Comparison of ENCODE assay signal across 20 cellular contexts in genomic region chr21:42733874-42734273, GRCh38.
DNase-seq lines count a peak whose midpoint lies in the region; TF ChIP-seq lines count a peak whose summit lies in the region.
"Had no signal": no experiment of that assay in that cellular context is flagged by ENCODE, and none has a peak within 500 bp of the region (broad histone marks: within the 10 kb centered on the region; RNA-seq: fewer than 3 reads in every experiment).

No MANE protein-coding gene starts in this region.

- BruUV-seq in A673 (replicated peaks; lab: Mats Ljungman, UMichigan): no TSS peak

- H3K79me2 ChIP-seq in MM.1S (ENCODE audit: low read length): no peaks in the 10 kb centered on the region

- peak overlapping the region; percentile 95 for H3K27ac Mint-ChIP-seq in activated CD4-positive, alpha-beta memory T cell treated with anti-CD3 and anti-CD28 coated beads, Interleukin-2, amount 10 ng/mL, durations not matched to agents 7 days and 5 days
- H3K27ac Mint-ChIP-seq in activated CD4-positive, alpha-beta memory T cell treated with anti-CD3 and anti-CD28 coated beads for 36 hours: no peak overlapping the region
- no peak overlapping the region for H3K27ac Mint-ChIP-seq in endothelial cell (ENCODE audit: unreplicated experiment)
- H3K27ac Mint-ChIP-seq: activated naive CD4-positive, alpha-beta T cell treated with anti-CD3 and anti-CD28 coated beads for 36 hours; HFFc6 had no signal

- H3K27me3 ChIP-seq in MM.1S (replicated peaks; ENCODE audit: insufficient read depth, low read length) (peaks cover 96% of the 10 kb centered on the region), sigmoid colon (no peaks in the 10 kb centered on the region), A673 (replicated peaks; ENCODE audit: insufficient read depth, low read depth, low read length, poor library complexity) (no peaks in the 10 kb centered on the region)
- H3K27me3 ChIP-seq: heart left ventricle, stomach had no signal

- H3K4me1 Mint-ChIP-seq in activated CD4-positive, alpha-beta memory T cell treated with anti-CD3 and anti-CD28 coated beads, Interleukin-2, amount 10 ng/mL, durations not matched to agents 7 days and 5 days: peaks cover 62% of the 10 kb centered on the region
- H3K4me1 Mint-ChIP-seq in activated CD4-positive, alpha-beta memory T cell treated with anti-CD3 and anti-CD28 coated beads for 36 hours (ENCODE audit: low read depth): peaks cover 22% of the 10 kb centered on the region
- H3K4me1 Mint-ChIP-seq in endothelial cell (ENCODE audit: unreplicated experiment): peaks cover 12% of the 10 kb centered on the region

- H3K4me1 ChIP-seq in MM.1S (ENCODE audit: low read length): peaks cover 16% of the 10 kb centered on the region
- H3K4me1 ChIP-seq in sigmoid colon: peaks cover 0 to 49% (median 27%) of the 10 kb centered on the region in 4 donors
- no peaks in the 10 kb centered on the region for H3K4me1 ChIP-seq in A673 (ENCODE audit: insufficient read depth, low read length, poor library complexity, severe bottlenecking)

- intact Hi-C loops in activated CD4-positive, alpha-beta memory T cell treated with anti-CD3 and anti-CD28 coated beads for 36 hours (cut with micrococcal nuclease): no loop called here
- intact Hi-C loops in sigmoid colon (cut with DNase I): loop anchor here (5.0 kb wide), 1 partner anchor 67 kb away; no protein-coding TSS in a partner anchor
- intact Hi-C loops in A673 (cut with micrococcal nuclease; ENCODE audit: unreplicated experiment): no loop called here

- TF ChIP-seq POLR2A in sigmoid colon (IDR thresholded peaks at IDR 0.05): no peak

- H2AFZ ChIP-seq in MM.1S (ENCODE audit: low read length): no peak overlapping the region

- WGBS in sigmoid colon, 2 donors: 82 to 88% methylated on average over 7 of the region's 7 CpGs

- no peak overlapping the region for H3K4me3 ChIP-seq in MM.1S (ENCODE audit: low read length)
- no peak overlapping the region for H3K4me3 ChIP-seq in sigmoid colon
- no peak overlapping the region for H3K4me3 ChIP-seq in A673 (ENCODE audit: low read depth, low read length, poor library complexity, severe bottlenecking)
- H3K4me3 ChIP-seq: heart left ventricle, lung, MG63, SK-N-MC, skin epidermis, stomach had no signal

- POLR2A ChIA-PET in activated CD4-positive, alpha-beta memory T cell treated with anti-CD3 and anti-CD28 coated beads, Interleukin-2, amount 10 ng/mL, durations not matched to agents 7 days and 5 days (lab: Charles Lee): interaction anchor here (1.0 to 1.6 kb wide), 2 partner anchors 10 to 13 kb away, joined by 3 to 13 read pairs; no protein-coding TSS in a partner anchor
- POLR2A ChIA-PET in activated CD4-positive, alpha-beta memory T cell treated with anti-CD3 and anti-CD28 coated beads for 36 hours (lab: Charles Lee): no interaction called here
- POLR2A ChIA-PET in HEK293T (lab: Yijun Ruan, JAX): no interaction called here
- POLR2A ChIA-PET in A673 (lab: Charles Lee; ENCODE audit: low non-redundant PET): no interaction called here

- peaks cover 6% of the 10 kb centered on the region for H3K9me3 Mint-ChIP-seq in activated CD4-positive, alpha-beta memory T cell treated with anti-CD3 and anti-CD28 coated beads, Interleukin-2, amount 10 ng/mL, durations not matched to agents 7 days and 5 days
- H3K9me3 Mint-ChIP-seq in activated CD4-positive, alpha-beta memory T cell treated with anti-CD3 and anti-CD28 coated beads for 36 hours: peaks cover 6% of the 10 kb centered on the region
- no peaks in the 10 kb centered on the region for H3K9me3 Mint-ChIP-seq in endothelial cell (ENCODE audit: unreplicated experiment)
- H3K9me3 Mint-ChIP-seq: activated naive CD4-positive, alpha-beta T cell treated with anti-CD3 and anti-CD28 coated beads for 36 hours had no signal

- no peak for TF ChIP-seq EP300 in sigmoid colon (IDR thresholded peaks at IDR 0.05)

- CTCF ChIA-PET in activated CD4-positive, alpha-beta memory T cell treated with anti-CD3 and anti-CD28 coated beads, Interleukin-2, amount 10 ng/mL, durations not matched to agents 7 days and 5 days (lab: Charles Lee): interaction anchor here (0.6 kb wide), 1 partner anchor 140 kb away, joined by 3 read pairs; no protein-coding TSS in a partner anchor
- CTCF ChIA-PET in activated CD4-positive, alpha-beta memory T cell treated with anti-CD3 and anti-CD28 coated beads for 36 hours (lab: Charles Lee): no interaction called here
- CTCF ChIA-PET in HEK293T (lab: Yijun Ruan, JAX) (no interaction called here), A673 (lab: Charles Lee) (no interaction called here)

- H3K9me3 ChIP-seq in MM.1S (replicated peaks; ENCODE audit: insufficient read depth, low read length) (no peaks in the 10 kb centered on the region), sigmoid colon (no peaks in the 10 kb centered on the region), A673 (ENCODE audit: low read depth, low read length, poor library complexity, severe bottlenecking) (no peaks in the 10 kb centered on the region)
- H3K9me3 ChIP-seq: stomach had no signal

- 0 out of 2 replicates have a peak overlapping the region, but pooled peaks have one; percentile 37 for H3K4me2 ChIP-seq in MM.1S (ENCODE audit: low read depth, low read length)

- peaks cover 34% of the 10 kb centered on the region for H3K36me3 Mint-ChIP-seq in activated CD4-positive, alpha-beta memory T cell treated with anti-CD3 and anti-CD28 coated beads, Interleukin-2, amount 10 ng/mL, durations not matched to agents 7 days and 5 days (ENCODE audit: low read depth)
- no peaks in the 10 kb centered on the region for H3K36me3 Mint-ChIP-seq in activated CD4-positive, alpha-beta memory T cell treated with anti-CD3 and anti-CD28 coated beads for 36 hours
- H3K36me3 Mint-ChIP-seq in endothelial cell (ENCODE audit: low read depth, unreplicated experiment): peaks cover 43% of the 10 kb centered on the region

- no peaks in the 10 kb centered on the region for H4K20me1 ChIP-seq in MM.1S (ENCODE audit: insufficient read depth, low read length)

- peaks cover 8% of the 10 kb centered on the region for H3K27me3 Mint-ChIP-seq in activated CD4-positive, alpha-beta memory T cell treated with anti-CD3 and anti-CD28 coated beads, Interleukin-2, amount 10 ng/mL, durations not matched to agents 7 days and 5 days
- no peaks in the 10 kb centered on the region for H3K27me3 Mint-ChIP-seq in activated CD4-positive, alpha-beta memory T cell treated with anti-CD3 and anti-CD28 coated beads for 36 hours
- peaks cover 10% of the 10 kb centered on the region for H3K27me3 Mint-ChIP-seq in endothelial cell (ENCODE audit: unreplicated experiment)

- H3F3A ChIP-seq in MM.1S (ENCODE audit: insufficient read depth, low read length): no peaks in the 10 kb centered on the region

- no peak overlapping the region for H3K9ac ChIP-seq in MM.1S (ENCODE audit: low read length)

- no peaks in the 10 kb centered on the region for H3K9me2 ChIP-seq in MM.1S (replicated peaks; ENCODE audit: insufficient read depth, low read length)

- no peaks in the 10 kb centered on the region for H3K36me3 ChIP-seq in MM.1S (replicated peaks; ENCODE audit: insufficient read depth, low read length)
- H3K36me3 ChIP-seq in sigmoid colon: peaks cover 8 to 49% (median 28%) of the 10 kb centered on the region in 4 donors
- H3K36me3 ChIP-seq in A673 (ENCODE audit: insufficient read depth, low read length, poor library complexity, severe bottlenecking): no peaks in the 10 kb centered on the region
- H3K36me3 ChIP-seq: MG63 had no signal

- no peak for TF ChIP-seq CTCF in MM.1S (IDR thresholded peaks at IDR 0.05; ENCODE audit: low read length)
- TF ChIP-seq CTCF in endothelial cell (IDR thresholded peaks at IDR 0.05; ENCODE audit: unreplicated experiment): no peak
- TF ChIP-seq CTCF in sigmoid colon (IDR thresholded peaks at IDR 0.05): no peak
- no peak for TF ChIP-seq CTCF in A673 (conservative IDR thresholded peaks at IDR 0.05; ENCODE audit: low read depth, low read length)

- DNase-seq in activated CD4-positive, alpha-beta memory T cell treated with anti-CD3 and anti-CD28 coated beads, Interleukin-2, amount 10 ng/mL, durations not matched to agents 7 days and 5 days: no peak
- no peak for DNase-seq in activated CD4-positive, alpha-beta memory T cell treated with anti-CD3 and anti-CD28 coated beads for 36 hours
- no peak for DNase-seq in MM.1S
- no peak for DNase-seq in endothelial cell (ENCODE audit: low spot score)
- peak; percentile 19 for DNase-seq in sigmoid colon
- DNase-seq in DMS53 treated with DMSO at 0.1 percent for 48 hours (lab: John Stamatoyannopoulos, UW; ENCODE audit: unreplicated experiment): no peak
- DNase-seq in HEK293T (ENCODE audit: extremely low spot score): no peak
- DNase-seq in A673 (ENCODE audit: low spot score): no peak
- DNase-seq: ACHN; activated naive CD4-positive, alpha-beta T cell treated with anti-CD3 and anti-CD28 coated beads for 36 hours; activated T-cell treated with anti-CD3 and anti-CD28 coated beads for 4 hours; heart left ventricle; HFFc6; MG63; NCI-H1694; stimulated activated CD4-positive, alpha-beta T cell treated with anti-CD3 and anti-CD28 coated beads, Interleukin-2, amount 100 ng/mL, for 48 hours; stomach had no signal

- no peak overlapping the region for H3K4me3 Mint-ChIP-seq in activated CD4-positive, alpha-beta memory T cell treated with anti-CD3 and anti-CD28 coated beads, Interleukin-2, amount 10 ng/mL, durations not matched to agents 7 days and 5 days
- H3K4me3 Mint-ChIP-seq in activated CD4-positive, alpha-beta memory T cell treated with anti-CD3 and anti-CD28 coated beads for 36 hours: no peak overlapping the region
- peak overlapping the region; percentile 15 for H3K4me3 Mint-ChIP-seq in endothelial cell (ENCODE audit: unreplicated experiment)
- H3K4me3 Mint-ChIP-seq: activated naive CD4-positive, alpha-beta T cell treated with anti-CD3 and anti-CD28 coated beads for 36 hours; HFFc6 had no signal

- no peak overlapping the region for H3K27ac ChIP-seq in MM.1S (ENCODE audit: low read length)
- H3K27ac ChIP-seq in sigmoid colon: peak overlapping the region in 2 of 4 donors; percentile 27 to 31
- no peak overlapping the region for H3K27ac ChIP-seq in A673 (ENCODE audit: low read depth, low read length, poor library complexity, severe bottlenecking)
- H3K27ac ChIP-seq: SK-N-MC had no signal

TF ChIP-seq in HEK293T, 16 proteins besides CTCF, POLR2A, EP300 and RAD21 (continues in another document):
- no peak for TF ChIP-seq ZNF384 (IDR thresholded peaks at IDR 0.05)
- no peak for TF ChIP-seq LEF1 (IDR thresholded peaks at IDR 0.05; ENCODE audit: borderline replicate concordance)
- no peak for TF ChIP-seq SUZ12 (IDR thresholded peaks at IDR 0.05)
- no peak for TF ChIP-seq SP1 (IDR thresholded peaks at IDR 0.05)
- TF ChIP-seq NFRKB (IDR thresholded peaks at IDR 0.05): no peak
- no peak for TF ChIP-seq HDGF (IDR thresholded peaks at IDR 0.05; ENCODE audit: borderline replicate concordance)
- no peak for TF ChIP-seq FOXM1 (IDR thresholded peaks at IDR 0.05; ENCODE audit: borderline replicate concordance)
